ENCODE assay signal across 21 cellular contexts in the genomic region with DNA sequence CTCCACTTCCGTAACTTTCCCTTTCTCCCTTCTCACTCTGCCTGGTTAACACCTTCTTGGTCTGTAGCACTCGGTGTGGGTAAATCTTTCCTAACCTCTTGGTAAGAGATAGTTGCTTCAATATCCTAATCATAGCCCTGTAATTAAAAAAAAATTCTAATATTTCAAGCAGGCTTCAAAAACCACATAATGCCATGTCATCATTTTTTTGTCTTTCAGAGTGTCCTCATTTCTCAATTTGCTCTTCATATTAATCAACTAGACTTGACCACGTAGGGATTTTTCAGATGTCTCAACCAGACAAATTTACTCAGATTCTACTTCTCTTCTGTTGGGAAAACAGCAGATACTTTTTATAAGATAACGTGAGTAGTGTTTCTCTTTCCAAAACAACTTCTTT.
DNase-seq lines count a peak whose midpoint lies in the region; ATAC-seq, FAIRE-seq and TF ChIP-seq lines count a peak whose summit lies in the region.
"Had no signal": no experiment of that assay in that cellular context is flagged by ENCODE, and none has a peak within 500 bp of the region (broad histone marks: within the 10 kb centered on the region; RNA-seq: fewer than 3 reads in every experiment).

No MANE protein-coding gene starts in this region.

- dilution Hi-C loops in IMR-90 (cut with HindIII; ENCODE audit: low sequenced_read_pairs, unreplicated experiment), result no loop called here

- no peak overlapping the region for H2BK20ac ChIP-seq in IMR-90 (ENCODE audit: low read depth, low read length)
- H2BK20ac ChIP-seq in H1 (ENCODE audit: low read length), result no peak overlapping the region

- no peaks in the 10 kb centered on the region for H3K4me1 ChIP-seq in HepG2 (ENCODE audit: insufficient read depth, low read length)
- no peaks in the 10 kb centered on the region for H3K4me1 ChIP-seq in right lobe of liver
- H3K4me1 ChIP-seq in IMR-90 (ENCODE audit: control insufficient read depth, insufficient read depth, low read length), result no peaks in the 10 kb centered on the region
- H3K4me1 ChIP-seq in H1 (replicated peaks in 1 of 4; ENCODE audit: control insufficient read depth in 3 of 4, insufficient read depth in 4 of 4, low read length in 3 of 4), result no peaks in the 10 kb centered on the region
- H3K4me1 ChIP-seq in mucosa of descending colon (ENCODE audit: low read depth), result no peaks in the 10 kb centered on the region
- H3K4me1 ChIP-seq: BE2C, BLaER1 had no signal

- BruUV-seq in HepG2 (replicated peaks; lab: Mats Ljungman, UMichigan), result no TSS peak
- no TSS peak for BruUV-seq in IMR-90 (replicated peaks; lab: Mats Ljungman, UMichigan)

- H3K23me2 ChIP-seq in H1 (ENCODE audit: low read depth, low read length), result no peaks in the 10 kb centered on the region

- intact Hi-C loops in HepG2 (cut with micrococcal nuclease; ENCODE audit: unreplicated experiment), result no loop called here
- intact Hi-C loops in right lobe of liver (cut with DNase I), result no loop called here
- intact Hi-C loops in IMR-90 (cut with micrococcal nuclease), result no loop called here
- intact Hi-C loops in mucosa of descending colon (cut with DNase I, micrococcal nuclease), result no loop called here

- no peak overlapping the region for H4K91ac ChIP-seq in IMR-90 (ENCODE audit: insufficient read depth, low read depth, low read length)
- no peak overlapping the region for H4K91ac ChIP-seq in H1 (replicated peaks; ENCODE audit: insufficient read length, low read length)

- H3K56ac ChIP-seq in IMR-90 (ENCODE audit: extremely low read depth, insufficient read depth, low read length), result no peak overlapping the region
- H3K56ac ChIP-seq in H1 (replicated peaks; ENCODE audit: insufficient read length, low read depth, low read length), result no peak overlapping the region

- H4K20me1 ChIP-seq in HepG2 (ENCODE audit: insufficient read depth, low read length), result no peaks in the 10 kb centered on the region
- H4K20me1 ChIP-seq in IMR-90 (ENCODE audit: insufficient read depth, low read length), result no peaks in the 10 kb centered on the region
- H4K20me1 ChIP-seq in H1 (replicated peaks in 1 of 2; ENCODE audit: control insufficient read depth in 1 of 2, insufficient read depth in 2 of 2, low read length in 2 of 2), result no peaks in the 10 kb centered on the region
- H4K20me1 ChIP-seq: BLaER1 had no signal

- no peaks in the 10 kb centered on the region for H3K9me1 ChIP-seq in IMR-90 (ENCODE audit: insufficient read depth, low read length)

- no peak overlapping the region for H2BK12ac ChIP-seq in H1 (ENCODE audit: low read depth, low read length)

- DNase-seq in HepG2 (ENCODE audit: low spot score) (no peak), right lobe of liver (no peak), IMR-90 (no peak), H1 (ENCODE audit: low read depth in 1 of 2, low spot score in 2 of 2) (no peak), mucosa of descending colon (no peak)
- no peak for DNase-seq in activated T-cell treated with anti-CD3 and anti-CD28 coated beads, Interleukin-2, amount 50 U/mL, for 48 hours
- DNase-seq: ACHN; BE2C; C1 segment of cervical spinal cord; CD4-positive, alpha-beta memory T cell; CD4-positive, CD25-positive, alpha-beta regulatory T cell; CD8-positive, alpha-beta memory T cell; COR-L47; DMS 273 treated with DMSO at 0.1 percent for 48 hours; DMS79 treated with DMSO at 0.1 percent for 48 hours; GF-D8 had no signal

- H2AK9ac ChIP-seq in IMR-90 (replicated peaks; ENCODE audit: low read depth, low read length, poor library complexity), result no peak overlapping the region

- H3K4ac ChIP-seq in IMR-90 (ENCODE audit: low read depth, low read length) (no peak overlapping the region), H1 (replicated peaks; ENCODE audit: insufficient read length, low read depth, low read length) (no peak overlapping the region)

- H2BK15ac ChIP-seq in IMR-90 (ENCODE audit: low read depth, low read length) (no peak overlapping the region), H1 (ENCODE audit: low read length) (no peak overlapping the region)

- H3K4me3 ChIP-seq in HepG2 (replicated peaks in 1 of 3; ENCODE audit: insufficient read depth in 1 of 3, low read depth in 2 of 3, low read length in 3 of 3) (no peak overlapping the region), right lobe of liver (no peak overlapping the region), IMR-90 (ENCODE audit: insufficient read depth, low read depth, low read length) (no peak overlapping the region), H1 (ENCODE audit: extremely low read depth in 1 of 4, insufficient read depth in 2 of 4, low read depth in 3 of 4, low read length in 4 of 4) (no peak overlapping the region), mucosa of descending colon (no peak overlapping the region)
- H3K4me3 ChIP-seq: BLaER1 had no signal

- CTCF ChIA-PET in HepG2 (lab: Yijun Ruan, JAX; ENCODE audit: low intra/inter-chr PET ratio, low total read pairs) (no interaction called here), IMR-90 (lab: Yijun Ruan, JAX) (no interaction called here), H1 (lab: Charles Lee; ENCODE audit: partially characterized antibody) (no interaction called here)

- H4K5ac ChIP-seq in IMR-90 (ENCODE audit: low read depth, low read length) (no peak overlapping the region), H1 (ENCODE audit: insufficient read length, low read depth, low read length) (no peak overlapping the region)

- H3K36me3 ChIP-seq in HepG2 (replicated peaks in 1 of 2; ENCODE audit: control insufficient read depth in 1 of 2, insufficient read depth in 2 of 2, low read length in 2 of 2) (no peaks in the 10 kb centered on the region), right lobe of liver (no peaks in the 10 kb centered on the region), IMR-90 (ENCODE audit: control insufficient read depth, insufficient read depth, low read length) (no peaks in the 10 kb centered on the region), H1 (ENCODE audit: control insufficient read depth in 2 of 4, insufficient read depth in 4 of 4, low read length in 3 of 4) (no peaks in the 10 kb centered on the region), mucosa of descending colon (ENCODE audit: low read depth) (no peaks in the 10 kb centered on the region)
- H3K36me3 ChIP-seq: BE2C, BLaER1 had no signal

- TF ChIP-seq CTCF in HepG2 (CRISPR knock-in tag; IDR thresholded peaks at IDR 0.05) (no peak), right lobe of liver (IDR thresholded peaks at IDR 0.05) (no peak), IMR-90 (conservative IDR thresholded peaks at IDR 0.05; ENCODE audit: low read depth, low read length) (no peak), H1 (IDR thresholded peaks at IDR 0.05; ENCODE audit: control extremely low read depth in 1 of 3, insufficient read depth in 1 of 3, low read depth in 1 of 3, low read length in 3 of 3) (no peak), mucosa of descending colon (IDR thresholded peaks at IDR 0.05) (no peak)

- H2BK120ac ChIP-seq in IMR-90 (ENCODE audit: low read depth, low read length), result no peak overlapping the region
- H2BK120ac ChIP-seq in H1 (replicated peaks; ENCODE audit: low read depth, low read length), result no peak overlapping the region

- H3K27ac ChIP-seq in HepG2 (ENCODE audit: extremely low read length, insufficient read depth, low read length) (no peak overlapping the region), right lobe of liver (no peak overlapping the region), IMR-90 (ENCODE audit: insufficient read depth, low read length) (no peak overlapping the region), H1 (ENCODE audit: low read depth, low read length) (no peak overlapping the region)
- H3K27ac ChIP-seq: 22Rv1, BLaER1 had no signal

- H3K27me3 ChIP-seq in HepG2 (ENCODE audit: control insufficient read depth in 1 of 2, insufficient read depth in 2 of 2, low read length in 2 of 2) (no peaks in the 10 kb centered on the region), right lobe of liver (no peaks in the 10 kb centered on the region), IMR-90 (ENCODE audit: control insufficient read depth, insufficient read depth, low read length) (no peaks in the 10 kb centered on the region), H1 (replicated peaks in 1 of 4; ENCODE audit: control insufficient read depth in 3 of 4, extremely low read depth in 1 of 4, insufficient read depth in 3 of 4, low read length in 3 of 4) (no peaks in the 10 kb centered on the region)
- H3K27me3 ChIP-seq: BE2C, BLaER1 had no signal

- H4K8ac ChIP-seq in IMR-90 (ENCODE audit: low read depth in 2 of 2, low read length in 2 of 2), result no peak overlapping the region
- no peak overlapping the region for H4K8ac ChIP-seq in H1 (ENCODE audit: extremely low read depth, insufficient read depth, low read length)

- H2BK5ac ChIP-seq in IMR-90 (ENCODE audit: low read depth, low read length, poor library complexity, severe bottlenecking) (no peak overlapping the region), H1 (ENCODE audit: low read depth, low read length) (no peak overlapping the region)

- H3K9me3 ChIP-seq in HepG2 (ENCODE audit: low read length) (no peaks in the 10 kb centered on the region), right lobe of liver (no peaks in the 10 kb centered on the region), IMR-90 (ENCODE audit: control insufficient read depth, insufficient read depth, low read length) (no peaks in the 10 kb centered on the region), H1 (ENCODE audit: insufficient read depth in 2 of 2, low read depth in 1 of 2, low read length in 1 of 2) (no peaks in the 10 kb centered on the region), mucosa of descending colon (no peaks in the 10 kb centered on the region)
- H3K9me3 ChIP-seq: BE2C, BLaER1 had no signal

- ATAC-seq in HepG2, result no peak
- ATAC-seq in right lobe of liver, result no peak
- ATAC-seq in IMR-90 (ENCODE audit: low read depth), result no peak
- ATAC-seq in mucosa of descending colon, result no peak
- ATAC-seq in GM21825 (IDR thresholded peaks at IDR 0.05; ENCODE audit: unreplicated experiment), result no peak

- no peak overlapping the region for H3K4me2 ChIP-seq in HepG2 (ENCODE audit: low read depth, low read length)
- no peak overlapping the region for H3K4me2 ChIP-seq in IMR-90 (ENCODE audit: low read depth, low read length)
- H3K4me2 ChIP-seq in H1 (ENCODE audit: insufficient read depth in 1 of 2, low read depth in 2 of 2, low read length in 2 of 2), result no peak overlapping the region
- H3K4me2 ChIP-seq: BLaER1 had no signal

- H3K23ac ChIP-seq in IMR-90 (ENCODE audit: low read depth, low read length) (no peak overlapping the region), H1 (ENCODE audit: insufficient read length) (no peak overlapping the region)

- H3K14ac ChIP-seq in IMR-90 (replicated peaks; ENCODE audit: low read depth, low read length), result no peak overlapping the region
- H3K14ac ChIP-seq in H1 (ENCODE audit: insufficient read length), result no peak overlapping the region

- POLR2A ChIA-PET in HepG2 (lab: Yijun Ruan, JAX), result no interaction called here
- POLR2A ChIA-PET in IMR-90 (lab: Charles Lee; ENCODE audit: unreplicated experiment), result no interaction called here
- POLR2A ChIA-PET in H1 (lab: Charles Lee; ENCODE audit: partially characterized antibody), result no interaction called here

- H3K9ac ChIP-seq in HepG2 (ENCODE audit: insufficient read depth, low read depth, low read length), result no peak overlapping the region
- H3K9ac ChIP-seq in IMR-90 (ENCODE audit: low read depth, low read length), result no peak overlapping the region
- no peak overlapping the region for H3K9ac ChIP-seq in H1 (replicated peaks in 1 of 4; ENCODE audit: extremely low read depth in 1 of 4, low read depth in 3 of 4, low read length in 3 of 4)
- H3K9ac ChIP-seq: BLaER1 had no signal

- 28% methylated on average over 4 of the region's 4 CpGs for WGBS in HepG2 (ENCODE audit: low lambda C conversion rate)
- 49% methylated on average over 4 of the region's 4 CpGs for WGBS in right lobe of liver (ENCODE audit: insufficient coverage, low coverage, low lambda C conversion rate, missing lambda C conversion rate)
- no CpG with 5 or more reads among the region's 4 CpGs for WGBS in IMR-90 (ENCODE audit: extremely low coverage in 2 of 2, insufficient read length in 1 of 2), 2 experiments
- 79% methylated on average over 4 of the region's 4 CpGs; no CpG with 5 or more reads in 1 of the 2 experiments for WGBS in H1 (ENCODE audit: extremely low coverage in 1 of 2, insufficient coverage in 1 of 2, insufficient read length in 1 of 2, insufficient replicate concordance in 2 of 2, low coverage in 1 of 2, low lambda C conversion rate in 2 of 2, missing lambda C conversion rate in 1 of 2), 2 experiments

- no peak for TF ChIP-seq POLR2A in HepG2 (IDR thresholded peaks at IDR 0.05; ENCODE audit: insufficient read depth in 1 of 2, low read depth in 2 of 2, low read length in 2 of 2)
- TF ChIP-seq POLR2A in right lobe of liver (IDR thresholded peaks at IDR 0.05), result no peak
- no peak for TF ChIP-seq POLR2A in IMR-90 (IDR thresholded peaks at IDR 0.05; ENCODE audit: low read depth, low read length)
- no peak for TF ChIP-seq POLR2A in H1 (IDR thresholded peaks at IDR 0.05; ENCODE audit: control extremely low read depth in 1 of 2, low read depth in 2 of 2, low read length in 2 of 2)

- no peak overlapping the region for H3K18ac ChIP-seq in IMR-90 (ENCODE audit: low read depth, low read length)
- no peak overlapping the region for H3K18ac ChIP-seq in H1 (ENCODE audit: extremely low read depth, low read length)

- in situ Hi-C loops in HepG2 (cut with HindIII; ENCODE audit: extremely low pct_ligation_motif_present, low pct_unique_long_range_greater_than_20kb) (no loop called here), IMR-90 (cut with MboI; ENCODE audit: low sequenced_read_pairs) (no loop called here)

- H3K79me2 ChIP-seq in HepG2 (ENCODE audit: insufficient read depth, low read length), result no peaks in the 10 kb centered on the region
- H3K79me2 ChIP-seq in H1 (ENCODE audit: control insufficient read depth in 1 of 2, insufficient read depth in 2 of 2, low read length in 2 of 2), result no peaks in the 10 kb centered on the region

- H2AFZ ChIP-seq in HepG2 (ENCODE audit: low read length), result no peak overlapping the region
- no peak overlapping the region for H2AFZ ChIP-seq in IMR-90 (replicated peaks; ENCODE audit: low read length, poor library complexity)
- H2AFZ ChIP-seq in H1 (ENCODE audit: low read length), result no peak overlapping the region

- TF ChIP-seq RAD21 in HepG2 (CRISPR knock-in tag; IDR thresholded peaks at IDR 0.05), result no peak
- TF ChIP-seq RAD21 in IMR-90 (IDR thresholded peaks at IDR 0.05; ENCODE audit: low read length), result no peak
- no peak for TF ChIP-seq RAD21 in H1 (IDR thresholded peaks at IDR 0.05 in 1 of 2, conservative IDR thresholded peaks at IDR 0.05 in 1 of 2; ENCODE audit: low read depth in 2 of 2, low read length in 2 of 2)

- H3K79me1 ChIP-seq in IMR-90 (ENCODE audit: low read depth in 1 of 2, low read length in 2 of 2) (no peaks in the 10 kb centered on the region), H1 (ENCODE audit: low read depth, low read length) (no peaks in the 10 kb centered on the region)

- TF ChIP-seq EP300 in HepG2 (IDR thresholded peaks at IDR 0.05; ENCODE audit: low read depth in 2 of 2, low read length in 2 of 2) (no peak), HepG2 (CRISPR knock-in tag; IDR thresholded peaks at IDR 0.05; ENCODE audit: borderline replicate concordance) (no peak), H1 (IDR thresholded peaks at IDR 0.05; ENCODE audit: borderline replicate concordance in 1 of 2, low read depth in 2 of 2, low read length in 2 of 2) (no peak)

- FAIRE-seq in HepG2 (lab: Jason Lieb, UNC), result no peak
- no peak for FAIRE-seq in H1 (lab: Jason Lieb, UNC)
- FAIRE-seq: G401.6, GM12891 had no signal

- H2AK5ac ChIP-seq in IMR-90 (ENCODE audit: low read depth, low read length) (no peak overlapping the region), H1 (ENCODE audit: low read depth, low read length) (no peak overlapping the region)
